Comparison of ENCODE assay signal across 30 cellular contexts in the genomic region with DNA sequence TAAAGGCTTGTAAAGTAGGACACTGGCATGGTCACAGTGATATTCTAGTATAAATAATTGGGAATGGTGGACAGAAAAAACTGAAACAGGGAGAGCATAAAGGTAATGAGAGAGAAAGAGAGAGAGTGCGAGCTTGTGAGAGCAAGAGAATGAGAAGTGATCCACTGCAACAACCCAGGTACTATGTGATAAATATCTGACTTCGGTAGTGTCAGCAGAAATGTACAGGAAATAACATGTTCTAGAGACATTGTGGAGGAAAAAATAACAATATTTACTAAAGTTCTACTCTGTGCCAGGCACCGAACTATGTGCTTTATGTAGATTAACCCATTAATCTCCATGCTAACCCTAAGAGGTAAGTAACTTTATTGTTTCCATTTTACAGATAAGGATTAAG.
"Had no signal": no experiment of that assay in that cellular context is flagged by ENCODE, and none has a peak within 500 bp of the region (broad histone marks: within the 10 kb centered on the region; RNA-seq: fewer than 3 reads in every experiment).

No MANE protein-coding gene starts in this region.

- H3K27me3 Mint-ChIP-seq: activated naive CD8-positive, alpha-beta T cell; activated T-cell treated with anti-CD3 and anti-CD28 coated beads, Interleukin-2, amount 50 U/mL, for 24 hours; naive thymus-derived CD8-positive, alpha-beta T cell; T-cell had no signal

- FAIRE-seq: colon, pancreas had no signal

- H3K9me3 ChIP-seq: adrenal gland, body of pancreas, esophagus squamous epithelium, left lung, lower lobe of right lung, pancreas, right atrium auricular region, suprapubic skin, tibial artery, upper lobe of right lung had no signal

- H3K4me3 ChIP-seq: adrenal gland, body of pancreas, esophagus squamous epithelium, hepatocyte, left lung, lower lobe of right lung, pancreas, right atrium auricular region, suprapubic skin, tibial artery, upper lobe of right lung had no signal

- ATAC-seq: body of pancreas; left lung; lower lobe of right lung; naive thymus-derived CD8-positive, alpha-beta T cell; pancreas; upper lobe of right lung had no signal

- H3K27me3 ChIP-seq: adrenal gland, body of pancreas, esophagus squamous epithelium, hepatocyte, left lung, pancreas, right atrium auricular region, suprapubic skin, tibial artery, upper lobe of right lung had no signal

- H3K36me3 ChIP-seq: adrenal gland, esophagus squamous epithelium, left lung, lower lobe of right lung, pancreas, right atrium auricular region, suprapubic skin, tibial artery, upper lobe of right lung had no signal

- H3K4me3 Mint-ChIP-seq: activated naive CD8-positive, alpha-beta T cell; activated T-cell treated with anti-CD3 and anti-CD28 coated beads, Interleukin-2, amount 50 U/mL, for 24 hours; neural crest cell; T-cell; T-helper 2 cell treated with Interferon-gamma antibody and Interleukin-4, amounts not matched to agents 5 μg/mL and 100 μg/mL, for 36 hours had no signal

- DNase-seq: activated CD4-positive, alpha-beta T cell treated with anti-CD3 and anti-CD28 coated beads for 4 hours; activated CD4-positive, alpha-beta T cell treated with anti-CD3 and anti-CD28 coated beads, Interleukin-2, amount 50 U/mL, for 4 hours; activated CD8-positive, alpha-beta memory T cell treated with anti-CD3 and anti-CD28 coated beads, Interleukin-2, amount 50 U/mL, for 4 hours; activated T-cell treated with anti-CD3 and anti-CD28 coated beads, Interleukin-2, amount 50 U/mL, for 24 hours; adrenal gland; aorta; body of pancreas; dermis blood vessel endothelial cell; effector CD4-positive, alpha-beta T cell; esophagus squamous epithelium; foreskin melanocyte; glutamatergic neuron; left lung; lower lobe of right lung; mesenchymal stem cell; naive thymus-derived CD8-positive, alpha-beta T cell; nucleus accumbens; pancreas; stimulated activated naive CD4-positive, alpha-beta T cell; T-cell; tibial artery; upper lobe of right lung had no signal

- H3K4me1 Mint-ChIP-seq: neural crest cell had no signal

- H3K27ac Mint-ChIP-seq: activated naive CD8-positive, alpha-beta T cell; activated T-helper 2 cell treated with anti-CD3 and anti-CD28 coated beads, Interferon-gamma antibody, Interleukin-2, Interleukin-4, amounts not matched to agents 10 μg/mL and 5 μg/mL and 100 μg/mL, durations not matched to agents 14 hours and 24 hours and 36 hours; T-helper 2 cell treated with Interferon-gamma antibody and Interleukin-4, amounts not matched to agents 5 μg/mL and 100 μg/mL, for 36 hours had no signal

- H3K4me2 ChIP-seq: hepatocyte had no signal

- H3K4me1 ChIP-seq: esophagus squamous epithelium had no signal

- H3K27ac ChIP-seq: adrenal gland, esophagus squamous epithelium, hepatocyte, left lung, lower lobe of right lung, right atrium auricular region, suprapubic skin, tibial artery, upper lobe of right lung had no signal

- H3K9me3 Mint-ChIP-seq: activated T-cell treated with anti-CD3 and anti-CD28 coated beads, Interleukin-2, amount 50 U/mL, for 24 hours; activated T-helper 2 cell treated with anti-CD3 and anti-CD28 coated beads, Interferon-gamma antibody, Interleukin-2, Interleukin-4, amounts not matched to agents 10 μg/mL and 5 μg/mL and 100 μg/mL, durations not matched to agents 14 hours and 24 hours and 36 hours; neural crest cell; T-cell; T-helper 2 cell treated with Interferon-gamma antibody and Interleukin-4, amounts not matched to agents 5 μg/mL and 100 μg/mL, for 36 hours had no signal
